In genomic region chr3:58217209-58217811, GRCh38 we compare ENCODE assay signal across 8 cellular contexts. TPM values are rescaled to one million over a fixed set of nuclear protein-coding genes. Genes with fewer than 3 reads are reported as not detected.
DNase-seq lines count a peak whose midpoint lies in the region; ATAC-seq, FAIRE-seq and TF ChIP-seq lines count a peak whose summit lies in the region.

No MANE protein-coding gene starts in this region.

- peak; percentile 85 to 91 for TF ChIP-seq CTCF in GM23338 (conservative IDR thresholded peaks at IDR 0.05; ENCODE audit: low read depth in 2 of 2)
- peak; percentile 77 for TF ChIP-seq CTCF in WI38 (IDR thresholded peaks at IDR 0.05; ENCODE audit: low read depth, low read length)
- peak; percentile 88 to 99 (median 95) for TF ChIP-seq CTCF in keratinocyte (optimal IDR thresholded peaks at IDR 0.05 in 1 of 3, IDR thresholded peaks at IDR 0.05 in 1 of 3, conservative IDR thresholded peaks at IDR 0.05 in 1 of 3; ENCODE audit: extremely low read depth in 1 of 3, insufficient read depth in 2 of 3, low read length in 3 of 3)

- H3K27me3 ChIP-seq in GM23338 (ENCODE audit: insufficient read depth), result no peaks in the 10 kb centered on the region
- H3K27me3 ChIP-seq in keratinocyte (ENCODE audit: control insufficient read depth, extremely low read depth, insufficient read depth, low read length), result no peaks in the 10 kb centered on the region

- H3F3A ChIP-seq in GM23338 (replicated peaks; ENCODE audit: low read depth), result no peaks in the 10 kb centered on the region

- peaks cover 5% of the 10 kb centered on the region; the same call in 2 of the 3 replicates for H3K4me1 Mint-ChIP-seq in GM23338

- H3K27ac Mint-ChIP-seq in GM23338, result no peak overlapping the region

- ATAC-seq in GM23338, result peak; percentile 93
- no peak for ATAC-seq in HG03039 (IDR thresholded peaks at IDR 0.05; ENCODE audit: unreplicated experiment)

- peak overlapping the region; percentile 58 for H3K4me2 ChIP-seq in GM23338
- H3K4me2 ChIP-seq in keratinocyte (ENCODE audit: control insufficient read depth, extremely low read depth, insufficient read depth, low read depth, low read length), result peak overlapping the region; percentile 56

- peak overlapping the region; percentile 56 for H3K9ac ChIP-seq in keratinocyte (ENCODE audit: control insufficient read depth, extremely low read depth, insufficient read depth, low read length)

- H2AFZ ChIP-seq in GM23338 (no peak overlapping the region), keratinocyte (ENCODE audit: control insufficient read depth, low read length) (no peak overlapping the region)

- H3K4me3 ChIP-seq in GM23338 (peak overlapping the region; percentile 18; the same call in 1 of the 2 replicates), WI38 (ENCODE audit: low read depth, low read length) (no peak overlapping the region), keratinocyte (ENCODE audit: control insufficient read depth in 2 of 3, extremely low read depth in 1 of 3, insufficient read depth in 2 of 3, low read depth in 1 of 3, low read length in 3 of 3) (no peak overlapping the region)

- DNase-seq in DMS114 treated with DMSO at 0.1 percent for 48 hours (lab: John Stamatoyannopoulos, UW; ENCODE audit: unreplicated experiment), result peak; percentile 33
- DNase-seq in GM23338 (ENCODE audit: low spot score), result peak; percentile 89
- peak; percentile 66 for DNase-seq in NCI-H1092 treated with DMSO at 0.1 percent for 48 hours (lab: John Stamatoyannopoulos, UW)
- DNase-seq in caudate nucleus (lab: John Stamatoyannopoulos, UW), result peak in 58 of 61 donors; percentile 19 to 81 (median 50)
- DNase-seq in keratinocyte (ENCODE audit: low read depth, low spot score), result peak; percentile 63
- peak; percentile 17 to 46 for DNase-seq in stimulated activated CD4-positive, alpha-beta T cell treated with anti-CD3 and anti-CD28 coated beads, Interleukin-1b, Interleukin-23, amount 100 ng/mL, for 4 hours (ENCODE audit: low read depth in 2 of 2)

- H3K4me3 Mint-ChIP-seq in GM23338, result peak overlapping the region; percentile 54

- H3K36me3 ChIP-seq in GM23338 (ENCODE audit: insufficient read depth) (no peaks in the 10 kb centered on the region), keratinocyte (ENCODE audit: control insufficient read depth in 2 of 2, extremely low read depth in 1 of 2, insufficient read depth in 2 of 2, low read length in 2 of 2) (no peaks in the 10 kb centered on the region)

- H3K9me2 ChIP-seq in GM23338 (ENCODE audit: insufficient read depth), result no peaks in the 10 kb centered on the region

- no peaks in the 10 kb centered on the region for H4K20me1 ChIP-seq in GM23338 (replicated peaks; ENCODE audit: insufficient read depth)
- H4K20me1 ChIP-seq in keratinocyte (ENCODE audit: control insufficient read depth, extremely low read depth, insufficient read depth, low read length), result no peaks in the 10 kb centered on the region

- H3K9me3 Mint-ChIP-seq in GM23338, result no peaks in the 10 kb centered on the region

- H3K36me3 Mint-ChIP-seq in GM23338 (ENCODE audit: low read depth), result no peaks in the 10 kb centered on the region

- H3K27me3 Mint-ChIP-seq in GM23338 (ENCODE audit: insufficient read depth, low read depth, poor library complexity), result no peaks in the 10 kb centered on the region

- H3K4me1 ChIP-seq in GM23338 (ENCODE audit: insufficient read depth), result no peaks in the 10 kb centered on the region; the same call in 1 of the 2 replicates
- H3K4me1 ChIP-seq in keratinocyte (ENCODE audit: control insufficient read depth, extremely low read depth, insufficient read depth, low read length), result peaks cover 47% of the 10 kb centered on the region

- no peaks in the 10 kb centered on the region for H3K79me2 ChIP-seq in GM23338 (replicated peaks; ENCODE audit: insufficient read depth)
- no peaks in the 10 kb centered on the region for H3K79me2 ChIP-seq in keratinocyte (ENCODE audit: control insufficient read depth, insufficient read depth, low read length)

- peaks cover 2% of the 10 kb centered on the region for H3K9me1 ChIP-seq in keratinocyte (ENCODE audit: control insufficient read depth, extremely low read depth, insufficient read depth, low read length)

- no peaks in the 10 kb centered on the region for H3K9me3 ChIP-seq in keratinocyte (ENCODE audit: control insufficient read depth, low read depth, low read length)

- H3K27ac ChIP-seq in GM23338 (ENCODE audit: low read depth) (no peak overlapping the region), caudate nucleus (ENCODE audit: low read depth, low read length) (no peak overlapping the region), keratinocyte (ENCODE audit: control insufficient read depth, insufficient read depth, low read length) (peak overlapping the region; percentile 82)

- peak; percentile 82 for FAIRE-seq in keratinocyte (lab: Jason Lieb, UNC)

- dilution Hi-C loops in keratinocyte (cut with MboI; ENCODE audit: extremely low pct_ligation_motif_present, low sequenced_read_pairs), result no loop called here

TF ChIP-seq in GM23338, 12 proteins besides CTCF, POLR2A, EP300 and RAD21 (continues in another document):
- TF ChIP-seq JUNB (IDR thresholded peaks at IDR 0.05; ENCODE audit: unreplicated experiment) (no peak), STAT1 (IDR thresholded peaks at IDR 0.05; ENCODE audit: unreplicated experiment) (no peak), ETS1 (IDR thresholded peaks at IDR 0.05) (no peak), POLR2AphosphoS5 (IDR thresholded peaks at IDR 0.05; ENCODE audit: low read depth) (no peak), ZNF114 (CRISPR knock-in tag; IDR thresholded peaks at IDR 0.05) (no peak), ZNF331 (CRISPR knock-in tag; IDR thresholded peaks at IDR 0.05; ENCODE audit: low read depth) (no peak), REST (IDR thresholded peaks at IDR 0.05; ENCODE audit: unreplicated experiment) (no peak)

RNA-seq across cellular contexts. Expression of gene DNASE1L3, which starts 6.5 kb away (rescaled TPM):
- total RNA-seq in GM23338 (2014; rRNA removed; shearing (Covaris generic)), result not detected in 2 replicates
- polyA plus RNA-seq in GM23338 (2016; fragmentation: Nextera tagmentation; extraction: Ambion mirVana), result not detected in 2 replicates
- 0.77 to 2.1 TPM (median 1.9 TPM) in 3 replicates for polyA plus RNA-seq in keratinocyte
- 1.2 TPM for polyA plus RNA-seq in keratinocyte (2011; ENCODE audit: low read depth)
- 0.52 and 0.58 TPM in 2 replicates for polyA plus RNA-seq in keratinocyte (2011; cell fraction: cytosol; rRNA removed)
- polyA plus RNA-seq in keratinocyte (2011; cell fraction: nucleus; rRNA removed), result 1.4 and 1.5 TPM in 2 replicates
- polyA plus RNA-seq in keratinocyte (2012; ENCODE audit: low replicate concordance), result 0.61 and 0.69 TPM in 2 replicates
- polyA minus RNA-seq in keratinocyte, result 2.1 to 5.4 TPM in 2 of 3 replicates, not detected in the other
- not detected for polyA minus RNA-seq in keratinocyte (2011; cell fraction: cytosol; rRNA and poly(A)+ RNA removed)
- 1.1 and 1.5 TPM in 2 replicates for polyA minus RNA-seq in keratinocyte (2011; cell fraction: nucleus; rRNA and poly(A)+ RNA removed)

RNA-seq across cellular contexts. Expression of gene ABHD6, which starts 20.3 kb away (rescaled TPM):
- total RNA-seq in GM23338 (2014; rRNA removed; shearing (Covaris generic)), result 5.5 and 6.5 TPM in 2 replicates
- 3.7 TPM in 2 replicates for polyA plus RNA-seq in GM23338 (2016; fragmentation: Nextera tagmentation; extraction: Ambion mirVana)
- 13.6 to 21.5 TPM (median 15.2 TPM) in 3 replicates for polyA plus RNA-seq in keratinocyte
- 14.6 TPM for polyA plus RNA-seq in keratinocyte (2011; ENCODE audit: low read depth)
- polyA plus RNA-seq in keratinocyte (2011; cell fraction: cytosol; rRNA removed), result 12.4 and 15.5 TPM in 2 replicates
- polyA plus RNA-seq in keratinocyte (2011; cell fraction: nucleus; rRNA removed), result 20.1 and 24.9 TPM in 2 replicates
- polyA plus RNA-seq in keratinocyte (2012; ENCODE audit: low replicate concordance), result 9.0 and 15.8 TPM in 2 replicates
- polyA minus RNA-seq in keratinocyte, result 24.6 to 29.0 TPM (median 27.1 TPM) in 3 replicates
- polyA minus RNA-seq in keratinocyte (2011; cell fraction: cytosol; rRNA and poly(A)+ RNA removed), result 18.6 TPM
- polyA minus RNA-seq in keratinocyte (2011; cell fraction: nucleus; rRNA and poly(A)+ RNA removed), result 14.1 and 21.5 TPM in 2 replicates

Comparison
In these comparisons a context has a peak if more than half of its experiments do, and no peak if none do; other contexts are left out.
1. DNase-seq: peak in every context shown above with its lines; median percentile 89 in GM23338; 66 in NCI-H1092 treated with DMSO at 0.1 percent for 48 hours; 63 in keratinocyte; 50 in caudate nucleus; 33 in DMS114 treated with DMSO at 0.1 percent for 48 hours; 32 in stimulated activated CD4-positive, alpha-beta T cell treated with anti-CD3 and anti-CD28 coated beads, Interleukin-1b, Interleukin-23, amount 100 ng/mL, for 4 hours.